ENCODE assay signal across 1 cellular context in genomic region chr2:143754732-143755131, GRCh38.
TF ChIP-seq lines count a peak whose summit lies in the region.

No MANE protein-coding gene starts in this region.

TF ChIP-seq in GM23338, 12 proteins besides CTCF, POLR2A, EP300 and RAD21:
- TF ChIP-seq, protein P1, sequence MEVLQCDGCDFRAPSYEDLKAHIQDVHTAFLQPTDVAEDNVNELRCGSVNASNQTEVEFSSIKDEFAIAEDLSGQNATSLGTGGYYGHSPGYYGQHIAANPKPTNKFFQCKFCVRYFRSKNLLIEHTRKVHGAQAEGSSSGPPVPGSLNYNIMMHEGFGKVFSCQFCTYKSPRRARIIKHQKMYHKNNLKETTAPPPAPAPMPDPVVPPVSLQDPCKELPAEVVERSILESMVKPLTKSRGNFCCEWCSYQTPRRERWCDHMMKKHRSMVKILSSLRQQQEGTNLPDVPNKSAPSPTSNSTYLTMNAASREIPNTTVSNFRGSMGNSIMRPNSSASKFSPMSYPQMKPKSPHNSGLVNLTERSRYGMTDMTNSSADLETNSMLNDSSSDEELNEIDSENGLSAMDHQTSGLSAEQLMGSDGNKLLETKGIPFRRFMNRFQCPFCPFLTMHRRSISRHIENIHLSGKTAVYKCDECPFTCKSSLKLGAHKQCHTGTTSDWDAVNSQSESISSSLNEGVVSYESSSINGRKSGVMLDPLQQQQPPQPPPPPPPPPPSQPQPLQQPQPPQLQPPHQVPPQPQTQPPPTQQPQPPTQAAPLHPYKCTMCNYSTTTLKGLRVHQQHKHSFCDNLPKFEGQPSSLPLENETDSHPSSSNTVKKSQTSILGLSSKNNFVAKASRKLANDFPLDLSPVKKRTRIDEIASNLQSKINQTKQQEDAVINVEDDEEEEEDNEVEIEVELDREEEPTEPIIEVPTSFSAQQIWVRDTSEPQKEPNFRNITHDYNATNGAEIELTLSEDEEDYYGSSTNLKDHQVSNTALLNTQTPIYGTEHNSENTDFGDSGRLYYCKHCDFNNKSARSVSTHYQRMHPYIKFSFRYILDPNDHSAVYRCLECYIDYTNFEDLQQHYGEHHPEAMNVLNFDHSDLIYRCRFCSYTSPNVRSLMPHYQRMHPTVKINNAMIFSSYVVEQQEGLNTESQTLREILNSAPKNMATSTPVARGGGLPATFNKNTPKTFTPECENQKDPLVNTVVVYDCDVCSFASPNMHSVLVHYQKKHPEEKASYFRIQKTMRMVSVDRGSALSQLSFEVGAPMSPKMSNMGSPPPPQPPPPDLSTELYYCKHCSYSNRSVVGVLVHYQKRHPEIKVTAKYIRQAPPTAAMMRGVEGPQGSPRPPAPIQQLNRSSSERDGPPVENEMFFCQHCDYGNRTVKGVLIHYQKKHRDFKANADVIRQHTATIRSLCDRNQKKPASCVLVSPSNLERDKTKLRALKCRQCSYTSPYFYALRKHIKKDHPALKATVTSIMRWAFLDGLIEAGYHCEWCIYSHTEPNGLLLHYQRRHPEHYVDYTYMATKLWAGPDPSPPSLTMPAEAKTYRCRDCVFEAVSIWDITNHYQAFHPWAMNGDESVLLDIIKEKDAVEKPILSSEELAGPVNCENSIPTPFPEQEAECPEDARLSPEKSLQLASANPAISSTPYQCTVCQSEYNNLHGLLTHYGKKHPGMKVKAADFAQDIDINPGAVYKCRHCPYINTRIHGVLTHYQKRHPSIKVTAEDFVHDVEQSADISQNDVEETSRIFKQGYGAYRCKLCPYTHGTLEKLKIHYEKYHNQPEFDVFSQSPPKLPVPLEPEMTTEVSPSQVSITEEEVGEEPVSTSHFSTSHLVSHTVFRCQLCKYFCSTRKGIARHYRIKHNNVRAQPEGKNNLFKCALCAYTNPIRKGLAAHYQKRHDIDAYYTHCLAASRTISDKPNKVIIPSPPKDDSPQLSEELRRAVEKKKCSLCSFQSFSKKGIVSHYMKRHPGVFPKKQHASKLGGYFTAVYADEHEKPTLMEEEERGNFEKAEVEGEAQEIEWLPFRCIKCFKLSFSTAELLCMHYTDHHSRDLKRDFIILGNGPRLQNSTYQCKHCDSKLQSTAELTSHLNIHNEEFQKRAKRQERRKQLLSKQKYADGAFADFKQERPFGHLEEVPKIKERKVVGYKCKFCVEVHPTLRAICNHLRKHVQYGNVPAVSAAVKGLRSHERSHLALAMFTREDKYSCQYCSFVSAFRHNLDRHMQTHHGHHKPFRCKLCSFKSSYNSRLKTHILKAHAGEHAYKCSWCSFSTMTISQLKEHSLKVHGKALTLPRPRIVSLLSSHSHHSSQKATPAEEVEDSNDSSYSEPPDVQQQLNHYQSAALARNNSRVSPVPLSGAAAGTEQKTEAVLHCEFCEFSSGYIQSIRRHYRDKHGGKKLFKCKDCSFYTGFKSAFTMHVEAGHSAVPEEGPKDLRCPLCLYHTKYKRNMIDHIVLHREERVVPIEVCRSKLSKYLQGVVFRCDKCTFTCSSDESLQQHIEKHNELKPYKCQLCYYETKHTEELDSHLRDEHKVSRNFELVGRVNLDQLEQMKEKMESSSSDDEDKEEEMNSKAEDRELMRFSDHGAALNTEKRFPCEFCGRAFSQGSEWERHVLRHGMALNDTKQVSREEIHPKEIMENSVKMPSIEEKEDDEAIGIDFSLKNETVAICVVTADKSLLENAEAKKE (CRISPR knock-in tag; IDR thresholded peaks at IDR 0.05) = no peak
- TF ChIP-seq POLR2AphosphoS5 (IDR thresholded peaks at IDR 0.05; ENCODE audit: low read depth) (no peak), CREB1 (CRISPR knock-in tag; IDR thresholded peaks at IDR 0.05; ENCODE audit: low read depth) (no peak), EZH2phosphoT487 (IDR thresholded peaks at IDR 0.05; ENCODE audit: unreplicated experiment) (no peak), ZNF331 (CRISPR knock-in tag; IDR thresholded peaks at IDR 0.05; ENCODE audit: low read depth) (no peak), ETS1 (IDR thresholded peaks at IDR 0.05) (no peak), EZH2 (IDR thresholded peaks at IDR 0.05; ENCODE audit: low read depth, unreplicated experiment) (no peak), JUNB (IDR thresholded peaks at IDR 0.05; ENCODE audit: unreplicated experiment) (no peak), NANOG (IDR thresholded peaks at IDR 0.05; ENCODE audit: borderline replicate concordance) (no peak), ZNF114 (CRISPR knock-in tag; IDR thresholded peaks at IDR 0.05) (no peak), STAT1 (IDR thresholded peaks at IDR 0.05; ENCODE audit: unreplicated experiment) (no peak)
- TF ChIP-seq, protein P2, sequence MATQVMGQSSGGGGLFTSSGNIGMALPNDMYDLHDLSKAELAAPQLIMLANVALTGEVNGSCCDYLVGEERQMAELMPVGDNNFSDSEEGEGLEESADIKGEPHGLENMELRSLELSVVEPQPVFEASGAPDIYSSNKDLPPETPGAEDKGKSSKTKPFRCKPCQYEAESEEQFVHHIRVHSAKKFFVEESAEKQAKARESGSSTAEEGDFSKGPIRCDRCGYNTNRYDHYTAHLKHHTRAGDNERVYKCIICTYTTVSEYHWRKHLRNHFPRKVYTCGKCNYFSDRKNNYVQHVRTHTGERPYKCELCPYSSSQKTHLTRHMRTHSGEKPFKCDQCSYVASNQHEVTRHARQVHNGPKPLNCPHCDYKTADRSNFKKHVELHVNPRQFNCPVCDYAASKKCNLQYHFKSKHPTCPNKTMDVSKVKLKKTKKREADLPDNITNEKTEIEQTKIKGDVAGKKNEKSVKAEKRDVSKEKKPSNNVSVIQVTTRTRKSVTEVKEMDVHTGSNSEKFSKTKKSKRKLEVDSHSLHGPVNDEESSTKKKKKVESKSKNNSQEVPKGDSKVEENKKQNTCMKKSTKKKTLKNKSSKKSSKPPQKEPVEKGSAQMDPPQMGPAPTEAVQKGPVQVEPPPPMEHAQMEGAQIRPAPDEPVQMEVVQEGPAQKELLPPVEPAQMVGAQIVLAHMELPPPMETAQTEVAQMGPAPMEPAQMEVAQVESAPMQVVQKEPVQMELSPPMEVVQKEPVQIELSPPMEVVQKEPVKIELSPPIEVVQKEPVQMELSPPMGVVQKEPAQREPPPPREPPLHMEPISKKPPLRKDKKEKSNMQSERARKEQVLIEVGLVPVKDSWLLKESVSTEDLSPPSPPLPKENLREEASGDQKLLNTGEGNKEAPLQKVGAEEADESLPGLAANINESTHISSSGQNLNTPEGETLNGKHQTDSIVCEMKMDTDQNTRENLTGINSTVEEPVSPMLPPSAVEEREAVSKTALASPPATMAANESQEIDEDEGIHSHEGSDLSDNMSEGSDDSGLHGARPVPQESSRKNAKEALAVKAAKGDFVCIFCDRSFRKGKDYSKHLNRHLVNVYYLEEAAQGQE (IDR thresholded peaks at IDR 0.05; ENCODE audit: unreplicated experiment) = no peak
